In the genomic region with DNA sequence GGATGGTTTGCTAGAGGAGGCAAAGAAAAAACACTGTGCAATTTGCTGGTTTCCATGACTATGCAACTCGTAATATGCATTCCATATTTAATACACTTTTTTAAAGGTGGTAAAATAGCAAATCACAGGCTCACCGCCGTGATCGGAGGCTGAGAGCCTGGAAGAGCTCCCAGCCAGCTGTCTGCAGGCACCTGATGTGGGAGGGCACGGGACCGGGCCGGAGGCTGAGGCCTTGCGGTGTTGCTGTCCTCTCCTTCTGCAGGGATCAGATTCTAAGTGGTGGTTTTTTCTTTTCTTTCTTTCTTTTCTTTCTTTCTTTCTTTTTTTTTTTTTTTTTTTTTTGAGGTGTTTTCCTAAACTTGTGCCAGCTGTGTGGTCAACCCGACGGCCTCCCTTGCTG, we compare ENCODE assay signal across 22 cellular contexts.
A peak's percentile ranks its signal among the peaks of the same experiment; 100 is the strongest.
DNase-seq lines count a peak whose midpoint lies in the region; ATAC-seq and TF ChIP-seq lines count a peak whose summit lies in the region.
"Had no signal": no experiment of that assay in that cellular context is flagged by ENCODE, and none has a peak within 500 bp of the region (broad histone marks: within the 10 kb centered on the region; RNA-seq: fewer than 3 reads in every experiment).

No MANE protein-coding gene starts in this region.

- no peak overlapping the region for H3K27ac Mint-ChIP-seq in chondrocyte (ENCODE audit: unreplicated experiment)
- H3K27ac Mint-ChIP-seq: B cell; CD4-positive, alpha-beta T cell; CD8-positive, alpha-beta T cell had no signal

- no peak for TF ChIP-seq CTCF in RWPE2 (IDR thresholded peaks at IDR 0.05; ENCODE audit: poor library complexity, severe bottlenecking)
- TF ChIP-seq CTCF in chondrocyte (IDR thresholded peaks at IDR 0.05) = no peak
- no peak for TF ChIP-seq CTCF in spleen (IDR thresholded peaks at IDR 0.05 in 8 of 11, conservative IDR thresholded peaks at IDR 0.05 in 3 of 11)

- 86 to 94% (median 89%) methylated on average over 10 of the region's 10 CpGs for WGBS in spleen, 5 donors

- H3K4me3 Mint-ChIP-seq in chondrocyte (ENCODE audit: unreplicated experiment) = no peak overlapping the region
- H3K4me3 Mint-ChIP-seq: B cell; CD4-positive, alpha-beta T cell; CD8-positive, alpha-beta T cell had no signal

- no peaks in the 10 kb centered on the region for H3K27me3 ChIP-seq in RWPE2 (ENCODE audit: insufficient read depth, poor library complexity, severe bottlenecking)
- H3K27me3 ChIP-seq in spleen (replicated peaks in 1 of 7) = no peaks in the 10 kb centered on the region
- H3K27me3 ChIP-seq: BLaER1 treated with 17β-estradiol and CSF1 and Interleukin-3, amounts not matched to agents 10 nM and 100 nM had no signal

- H3K36me3 ChIP-seq in RWPE2 (ENCODE audit: low read depth) = 0 out of 2 replicates have a peak, but pooled peaks cover 5% of the 10 kb centered on the region
- H3K36me3 ChIP-seq in spleen = no peaks in the 10 kb centered on the region
- H3K36me3 ChIP-seq: BLaER1 treated with 17β-estradiol and CSF1 and Interleukin-3, amounts not matched to agents 10 nM and 100 nM had no signal

- H3K4me3 ChIP-seq in RWPE2 (ENCODE audit: severe bottlenecking) = no peak overlapping the region
- H3K4me3 ChIP-seq in spleen = no peak overlapping the region
- H3K4me3 ChIP-seq: A549; BLaER1 treated with 17β-estradiol and CSF1 and Interleukin-3, amounts not matched to agents 10 nM and 100 nM; GM12878 had no signal

- intact Hi-C loops in spleen (cut with DNase I; ENCODE audit: low total_unique reads) = no loop called here

- peak; percentile 62 for DNase-seq in RWPE2 (ENCODE audit: low spot score)
- DNase-seq in chondrocyte (ENCODE audit: low spot score) = peak; percentile 66
- peak; percentile 21 for DNase-seq in spleen
- no peak for DNase-seq in GM19240 (ENCODE audit: insufficient read length, low spot score)
- DNase-seq in DMS114 treated with DMSO at 0.1 percent for 48 hours (lab: John Stamatoyannopoulos, UW; ENCODE audit: unreplicated experiment) = no peak
- DNase-seq: AML-193; Caco-2; Calu3; CD4-positive, alpha-beta T cell; CD8-positive, alpha-beta T cell; DMS153; DMS53; DMS79; DND-41; EL; GDM1 had no signal

- H3K4me1 Mint-ChIP-seq in chondrocyte (ENCODE audit: low read depth) = no peaks in the 10 kb centered on the region
- H3K4me1 Mint-ChIP-seq: B cell had no signal

- H3K9me3 Mint-ChIP-seq in chondrocyte (ENCODE audit: low read depth) = no peaks in the 10 kb centered on the region
- H3K9me3 Mint-ChIP-seq: CD4-positive, alpha-beta T cell; CD8-positive, alpha-beta T cell had no signal

- TF ChIP-seq POLR2A in spleen (IDR thresholded peaks at IDR 0.05) = no peak

- no peak for ATAC-seq in RWPE2 (ENCODE audit: low read depth)
- ATAC-seq: A549; CD8-positive, alpha-beta T cell; GM12878 had no signal

- peaks cover 3% of the 10 kb centered on the region for H3K27me3 Mint-ChIP-seq in chondrocyte (ENCODE audit: low read depth)
- H3K27me3 Mint-ChIP-seq: B cell; CD4-positive, alpha-beta T cell had no signal

- no peak overlapping the region for H3K27ac ChIP-seq in RWPE2 (ENCODE audit: poor library complexity, severe bottlenecking)
- no peak overlapping the region for H3K27ac ChIP-seq in spleen
- H3K27ac ChIP-seq: 22Rv1; A549; BLaER1 treated with 17β-estradiol and CSF1 and Interleukin-3, amounts not matched to agents 10 nM and 100 nM; C4-2B had no signal

- H3K36me3 Mint-ChIP-seq in chondrocyte (ENCODE audit: low read depth) = no peaks in the 10 kb centered on the region
- H3K36me3 Mint-ChIP-seq: CD8-positive, alpha-beta T cell had no signal

- no peaks in the 10 kb centered on the region for H3K9me3 ChIP-seq in RWPE2 (ENCODE audit: severe bottlenecking)
- peaks cover 0 to 24% (median 0%) of the 10 kb centered on the region in 8 donors for H3K9me3 ChIP-seq in spleen
- H3K9me3 ChIP-seq: A549; BLaER1 treated with 17β-estradiol and CSF1 and Interleukin-3, amounts not matched to agents 10 nM and 100 nM; Caco-2 had no signal

- peaks cover 21% of the 10 kb centered on the region for H3K4me1 ChIP-seq in RWPE2 (ENCODE audit: insufficient read depth, poor library complexity, severe bottlenecking)
- no peaks in the 10 kb centered on the region for H3K4me1 ChIP-seq in spleen
- H3K4me1 ChIP-seq: A549, Caco-2 had no signal

Comparison
In these comparisons a context has a peak if more than half of its experiments do, and no peak if none do; other contexts are left out.
1. DNase-seq: peak in RWPE2 (single experiment), chondrocyte (single experiment) and spleen (single experiment); none in GM19240 (single experiment) and DMS114 treated with DMSO at 0.1 percent for 48 hours (single experiment).